15 cellular contexts compared by ENCODE assay signal in the genomic region with DNA sequence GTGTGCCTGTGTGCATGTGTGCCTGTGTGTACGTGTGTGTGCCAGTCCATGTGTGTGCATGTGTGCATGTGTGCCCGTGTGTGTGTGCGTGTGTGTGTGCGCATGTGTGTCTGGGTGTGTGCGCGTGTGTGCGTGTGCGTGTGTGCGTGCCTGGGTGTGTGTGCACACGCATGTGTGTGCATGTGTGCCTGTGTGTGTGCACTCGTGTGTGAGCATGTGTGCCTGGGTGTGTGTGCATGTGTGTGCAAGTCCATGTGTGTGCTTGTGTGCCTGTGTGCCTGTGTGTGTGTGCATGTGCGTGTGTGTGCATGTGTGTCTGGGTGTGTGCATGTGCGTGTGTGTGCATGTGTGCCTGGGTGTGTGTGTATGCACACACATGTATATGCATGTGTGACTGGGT.
"Had no signal": no experiment of that assay in that cellular context is flagged by ENCODE, and none has a peak within 500 bp of the region (broad histone marks: within the 10 kb centered on the region; RNA-seq: fewer than 3 reads in every experiment).

No MANE protein-coding gene starts in this region.

- ATAC-seq: activated CD4-positive, alpha-beta T cell treated with anti-CD3 and anti-CD28 coated beads for 36 hours; effector memory CD8-positive, alpha-beta T cell; heart left ventricle; left cardiac atrium; natural killer cell treated with Interleukin-12 subunit alpha and Interleukin-12 subunit beta and Interleukin-15 and Interleukin-18, amount 100 ng/mL, for 72 hours; stimulated activated naive B cell treated with anti-CD40 and anti-IgM and Interleukin-4, amounts not matched to agents 10 μg/mL and 1 μg/mL and 100 μg/mL, for 72 hours had no signal

- DNase-seq: activated CD4-positive, alpha-beta T cell treated with anti-CD3 and anti-CD28 coated beads for 36 hours; activated CD4-positive, alpha-beta T cell treated with anti-CD3 and anti-CD28 coated beads, Interleukin-2, amount 50 U/mL, for 48 hours; activated T-cell treated with anti-CD3 and anti-CD28 coated beads for 4 hours; central memory CD4-positive, alpha-beta T cell; effector memory CD8-positive, alpha-beta T cell; left cardiac atrium; occipital lobe; stimulated activated CD4-positive, alpha-beta T cell treated with anti-CD3 and anti-CD28 coated beads, Interleukin-15, amount 100 ng/mL, for 24 hours; stimulated activated CD8-positive, alpha-beta memory T cell treated with anti-CD3 and anti-CD28 coated beads, Interleukin-4, amount 100 ng/mL, for 48 hours; stimulated activated naive B cell treated with anti-CD40 and anti-IgM and Interleukin-4, amounts not matched to agents 10 μg/mL and 1 μg/mL and 100 μg/mL, for 72 hours; T-helper 1 cell; WERI-Rb-1 had no signal

- H3K27ac Mint-ChIP-seq: activated CD4-positive, alpha-beta T cell treated with anti-CD3 and anti-CD28 coated beads for 36 hours; effector memory CD8-positive, alpha-beta T cell; memory B cell; natural killer cell treated with Interleukin-12 subunit alpha and Interleukin-12 subunit beta and Interleukin-15 and Interleukin-18, amount 100 ng/mL, for 72 hours; stimulated activated naive B cell treated with anti-CD40 and anti-IgM and Interleukin-4, amounts not matched to agents 10 μg/mL and 1 μg/mL and 100 μg/mL, for 72 hours had no signal

- H3K9me3 Mint-ChIP-seq: effector memory CD8-positive, alpha-beta T cell; memory B cell; stimulated activated naive B cell treated with anti-CD40 and anti-IgM and Interleukin-4, amounts not matched to agents 10 μg/mL and 1 μg/mL and 100 μg/mL, for 72 hours had no signal

- H3K4me3 Mint-ChIP-seq: activated CD4-positive, alpha-beta T cell treated with anti-CD3 and anti-CD28 coated beads for 36 hours; effector memory CD8-positive, alpha-beta T cell; memory B cell; natural killer cell treated with Interleukin-12 subunit alpha and Interleukin-12 subunit beta and Interleukin-15 and Interleukin-18, amount 100 ng/mL, for 72 hours; stimulated activated naive B cell treated with anti-CD40 and anti-IgM and Interleukin-4, amounts not matched to agents 10 μg/mL and 1 μg/mL and 100 μg/mL, for 72 hours had no signal

- H3K4me1 Mint-ChIP-seq: memory B cell had no signal

- H3K36me3 Mint-ChIP-seq: memory B cell; natural killer cell treated with Interleukin-12 subunit alpha and Interleukin-12 subunit beta and Interleukin-15 and Interleukin-18, amount 100 ng/mL, for 72 hours; stimulated activated naive B cell treated with anti-CD40 and anti-IgM and Interleukin-4, amounts not matched to agents 10 μg/mL and 1 μg/mL and 100 μg/mL, for 72 hours had no signal
